In the genomic region with DNA sequence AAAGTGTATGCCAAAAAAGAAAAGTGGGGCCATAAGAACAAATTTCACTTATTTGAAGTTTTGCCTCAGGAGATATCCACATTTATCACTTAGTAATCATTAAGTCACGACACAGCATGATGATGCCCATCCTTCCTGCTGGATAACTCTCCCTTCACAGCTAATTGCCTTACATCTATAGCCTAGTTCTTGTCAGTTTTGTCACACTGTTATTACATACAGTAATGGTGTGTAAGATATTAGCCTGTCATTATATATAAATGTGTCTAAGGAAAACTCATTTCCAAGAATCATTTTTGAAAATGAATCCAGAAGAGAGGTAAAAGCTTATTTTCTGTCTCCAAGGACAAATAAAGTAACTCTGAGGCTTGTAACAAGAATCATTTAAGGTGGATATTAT, we compare ENCODE assay signal across 36 cellular contexts.
"Had no signal": no experiment of that assay in that cellular context is flagged by ENCODE, and none has a peak within 500 bp of the region (broad histone marks: within the 10 kb centered on the region; RNA-seq: fewer than 3 reads in every experiment).

No MANE protein-coding gene starts in this region.

- H3K27me3 ChIP-seq: adrenal gland, ascending aorta, body of pancreas, brain microvascular endothelial cell, breast epithelium, cardiac muscle cell had no signal

- H3K36me3 ChIP-seq: adrenal gland, ascending aorta, brain microvascular endothelial cell, breast epithelium, cardiac muscle cell had no signal

- H3K9me3 ChIP-seq: adrenal gland, ascending aorta, body of pancreas, breast epithelium had no signal

- H3K9me3 Mint-ChIP-seq: activated naive CD4-positive, alpha-beta T cell treated with anti-CD3 and anti-CD28 coated beads for 36 hours; activated naive CD4-positive, alpha-beta T cell treated with anti-CD3 and anti-CD28 coated beads, Interleukin-2, amount 10 ng/mL, durations not matched to agents 7 days and 5 days; activated naive CD4-positive, alpha-beta T cell treated with anti-CD3 and anti-CD28 coated beads, Interleukin-2, amount 50 U/mL, for 24 hours; activated naive CD4-positive, alpha-beta T cell treated with anti-CD3 and anti-CD28 coated beads, Interleukin-2, amount 50 U/mL, for 72 hours; activated naive CD8-positive, alpha-beta T cell treated with anti-CD3 and anti-CD28 coated beads for 36 hours; activated naive CD8-positive, alpha-beta T cell treated with anti-CD3 and anti-CD28 coated beads, Interleukin-2, amount 50 U/mL, for 24 hours; activated T-helper 1 cell treated with anti-CD3 and anti-CD28 coated beads, Interleukin-12 subunit alpha, Interleukin-12 subunit beta, Interleukin-2, Interleukin-4 antibody, amounts not matched to agents 30 ng/mL and 10 ng/mL and 1 ng/mL, durations not matched to agents 14 hours and 24 hours and 36 hours; activated T-helper 17 cell treated with anti-CD3 and anti-CD28 coated beads, Interleukin-2, amount 50 U/mL, for 72 hours; activated T-helper 2 cell treated with anti-CD3 and anti-CD28 coated beads, Interferon-gamma antibody, Interleukin-2, Interleukin-4, amounts not matched to agents 10 μg/mL and 5 μg/mL and 100 μg/mL, durations not matched to agents 14 hours and 24 hours and 36 hours; central memory CD8-positive, alpha-beta T cell had no signal

- H3K27me3 Mint-ChIP-seq: activated naive CD4-positive, alpha-beta T cell treated with anti-CD3 and anti-CD28 coated beads, Interleukin-2, amount 50 U/mL, for 24 hours; activated naive CD8-positive, alpha-beta T cell treated with anti-CD3 and anti-CD28 coated beads, Interleukin-2, amount 50 U/mL, for 24 hours had no signal

- H3K4me1 Mint-ChIP-seq: activated naive CD4-positive, alpha-beta T cell treated with anti-CD3 and anti-CD28 coated beads, Interleukin-2, amount 10 ng/mL, durations not matched to agents 7 days and 5 days; activated naive CD4-positive, alpha-beta T cell treated with anti-CD3 and anti-CD28 coated beads, Interleukin-2, amount 50 U/mL, for 24 hours; activated naive CD8-positive, alpha-beta T cell treated with anti-CD3 and anti-CD28 coated beads for 36 hours; activated naive CD8-positive, alpha-beta T cell treated with anti-CD3 and anti-CD28 coated beads, Interleukin-2, amount 10 ng/mL, durations not matched to agents 7 days and 5 days; activated naive CD8-positive, alpha-beta T cell treated with anti-CD3 and anti-CD28 coated beads, Interleukin-2, amount 50 U/mL, for 24 hours; activated T-helper 17 cell treated with anti-CD3 and anti-CD28 coated beads, Interleukin-2, amount 50 U/mL, for 72 hours; central memory CD8-positive, alpha-beta T cell had no signal

- ATAC-seq: activated naive CD4-positive, alpha-beta T cell treated with anti-CD3 and anti-CD28 coated beads, Interleukin-2, amount 50 U/mL, for 72 hours; activated naive CD8-positive, alpha-beta T cell treated with anti-CD3 and anti-CD28 coated beads, Interleukin-2, amount 50 U/mL, for 24 hours; activated T-cell treated with anti-CD3 and anti-CD28 coated beads, Interleukin-2, amount 50 U/mL, for 72 hours; activated T-helper 17 cell treated with anti-CD3 and anti-CD28 coated beads, Interleukin-2, amount 50 U/mL, for 72 hours; body of pancreas had no signal

- H3K27ac Mint-ChIP-seq: activated naive CD4-positive, alpha-beta T cell treated with anti-CD3 and anti-CD28 coated beads for 36 hours; activated naive CD4-positive, alpha-beta T cell treated with anti-CD3 and anti-CD28 coated beads, Interleukin-2, amount 10 ng/mL, durations not matched to agents 7 days and 5 days; activated naive CD4-positive, alpha-beta T cell treated with anti-CD3 and anti-CD28 coated beads, Interleukin-2, amount 50 U/mL, for 24 hours; activated naive CD4-positive, alpha-beta T cell treated with anti-CD3 and anti-CD28 coated beads, Interleukin-2, amount 50 U/mL, for 72 hours; activated naive CD8-positive, alpha-beta T cell; activated naive CD8-positive, alpha-beta T cell treated with anti-CD3 and anti-CD28 coated beads for 36 hours; activated naive CD8-positive, alpha-beta T cell treated with anti-CD3 and anti-CD28 coated beads, Interleukin-2, amount 10 ng/mL, durations not matched to agents 7 days and 5 days; activated naive CD8-positive, alpha-beta T cell treated with anti-CD3 and anti-CD28 coated beads, Interleukin-2, amount 50 U/mL, for 24 hours; activated T-cell treated with anti-CD3 and anti-CD28 coated beads, Interleukin-2, amount 50 U/mL, for 72 hours; activated T-helper 1 cell treated with anti-CD3 and anti-CD28 coated beads, Interleukin-12 subunit alpha, Interleukin-12 subunit beta, Interleukin-2, Interleukin-4 antibody, amounts not matched to agents 30 ng/mL and 10 ng/mL and 1 ng/mL, durations not matched to agents 14 hours and 24 hours and 36 hours; activated T-helper 17 cell treated with anti-CD3 and anti-CD28 coated beads, Interleukin-2, amount 50 U/mL, for 72 hours; activated T-helper 2 cell treated with anti-CD3 and anti-CD28 coated beads, Interferon-gamma antibody, Interleukin-2, Interleukin-4, amounts not matched to agents 10 μg/mL and 5 μg/mL and 100 μg/mL, durations not matched to agents 14 hours and 24 hours and 36 hours; brain had no signal

- H3K27ac ChIP-seq: adrenal gland, ascending aorta, body of pancreas, brain microvascular endothelial cell, breast epithelium, cardiac muscle cell had no signal

- H3K4me3 Mint-ChIP-seq: activated naive CD4-positive, alpha-beta T cell treated with anti-CD3 and anti-CD28 coated beads for 36 hours; activated naive CD4-positive, alpha-beta T cell treated with anti-CD3 and anti-CD28 coated beads, Interleukin-2, amount 10 ng/mL, durations not matched to agents 7 days and 5 days; activated naive CD4-positive, alpha-beta T cell treated with anti-CD3 and anti-CD28 coated beads, Interleukin-2, amount 50 U/mL, for 24 hours; activated naive CD8-positive, alpha-beta T cell; activated naive CD8-positive, alpha-beta T cell treated with anti-CD3 and anti-CD28 coated beads for 36 hours; activated naive CD8-positive, alpha-beta T cell treated with anti-CD3 and anti-CD28 coated beads, Interleukin-2, amount 10 ng/mL, durations not matched to agents 7 days and 5 days; activated naive CD8-positive, alpha-beta T cell treated with anti-CD3 and anti-CD28 coated beads, Interleukin-2, amount 50 U/mL, for 24 hours; activated T-cell treated with anti-CD3 and anti-CD28 coated beads, Interleukin-2, amount 50 U/mL, for 72 hours; activated T-helper 1 cell treated with anti-CD3 and anti-CD28 coated beads, Interleukin-12 subunit alpha, Interleukin-12 subunit beta, Interleukin-2, Interleukin-4 antibody, amounts not matched to agents 30 ng/mL and 10 ng/mL and 1 ng/mL, durations not matched to agents 14 hours and 24 hours and 36 hours; activated T-helper 17 cell treated with anti-CD3 and anti-CD28 coated beads, Interleukin-2, amount 50 U/mL, for 72 hours; brain; central memory CD8-positive, alpha-beta T cell had no signal

- H3K4me3 ChIP-seq: adrenal gland, ascending aorta, body of pancreas, breast epithelium, cardiac muscle cell had no signal

- DNase-seq: activated effector memory CD4-positive, alpha-beta T cell treated with anti-CD3 and anti-CD28 coated beads, Interleukin-2, amount 50 U/mL, for 16 hours; activated effector memory CD4-positive, alpha-beta T cell treated with Interleukin-2 at 50 U/mL for 16 hours; activated gamma-delta T cell; activated naive CD4-positive, alpha-beta T cell; activated naive CD4-positive, alpha-beta T cell treated with anti-CD3 and anti-CD28 coated beads for 36 hours; activated naive CD4-positive, alpha-beta T cell treated with anti-CD3 and anti-CD28 coated beads, Interleukin-2, amount 10 ng/mL, durations not matched to agents 7 days and 5 days; activated naive CD4-positive, alpha-beta T cell treated with anti-CD3 and anti-CD28 coated beads, Interleukin-2, amount 50 U/mL, for 16 hours; activated naive CD4-positive, alpha-beta T cell treated with Interleukin-2 at 50 U/mL for 16 hours; activated naive CD8-positive, alpha-beta T cell treated with anti-CD3 and anti-CD28 coated beads for 36 hours; activated naive CD8-positive, alpha-beta T cell treated with anti-CD3 and anti-CD28 coated beads, Interleukin-2, amount 10 ng/mL, durations not matched to agents 7 days and 5 days; activated naive CD8-positive, alpha-beta T cell treated with anti-CD3 and anti-CD28 coated beads, Interleukin-2, amount 50 U/mL, for 24 hours; activated T-cell treated with anti-CD3 and anti-CD28 coated beads for 4 hours; activated T-cell treated with anti-CD3 and anti-CD28 coated beads, Interleukin-2, amount 50 U/mL, for 1 hour; activated T-cell treated with anti-CD3 and anti-CD28 coated beads, Interleukin-2, amount 50 U/mL, for 48 hours; activated T-cell treated with anti-CD3 and anti-CD28 coated beads, Interleukin-2, amount 50 U/mL, for 72 hours; adrenal gland; amniotic stem cell; amygdala; anterior cingulate cortex; aorta; body of pancreas; brain microvascular endothelial cell; caudate nucleus; central memory CD4-positive, alpha-beta T cell; cerebellar nuclear complex had no signal

- H3K36me3 Mint-ChIP-seq: activated naive CD4-positive, alpha-beta T cell treated with anti-CD3 and anti-CD28 coated beads, Interleukin-2, amount 10 ng/mL, durations not matched to agents 7 days and 5 days; activated naive CD4-positive, alpha-beta T cell treated with anti-CD3 and anti-CD28 coated beads, Interleukin-2, amount 50 U/mL, for 24 hours; activated naive CD4-positive, alpha-beta T cell treated with anti-CD3 and anti-CD28 coated beads, Interleukin-2, amount 50 U/mL, for 72 hours; activated naive CD8-positive, alpha-beta T cell treated with anti-CD3 and anti-CD28 coated beads for 36 hours; activated naive CD8-positive, alpha-beta T cell treated with anti-CD3 and anti-CD28 coated beads, Interleukin-2, amount 10 ng/mL, durations not matched to agents 7 days and 5 days; brain had no signal
